ENCODE assay signal across 14 cellular contexts in the genomic region with DNA sequence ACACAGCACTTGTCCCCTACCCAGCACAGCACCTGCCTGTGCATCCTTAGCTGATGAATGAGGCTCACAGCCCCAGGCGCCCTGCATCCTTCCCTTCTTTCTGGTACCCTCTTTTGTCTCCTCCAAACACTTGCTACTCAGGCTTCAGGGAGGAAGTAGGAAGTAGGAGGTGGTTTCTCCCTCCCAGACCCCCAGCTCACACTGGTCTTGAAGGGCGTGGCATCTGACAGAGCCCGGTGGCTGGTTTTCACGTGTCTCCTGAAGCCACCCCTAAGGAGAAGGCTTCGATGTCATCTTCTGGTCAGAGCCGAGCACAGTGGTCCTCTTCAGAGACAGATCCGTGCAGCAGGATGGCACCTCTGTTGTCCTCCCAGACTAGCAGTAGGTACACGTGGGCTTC.
"Had no signal": no experiment of that assay in that cellular context is flagged by ENCODE, and none has a peak within 500 bp of the region (broad histone marks: within the 10 kb centered on the region; RNA-seq: fewer than 3 reads in every experiment).

No MANE protein-coding gene starts in this region.

- H3K27me3 Mint-ChIP-seq: activated CD4-positive, alpha-beta memory T cell treated with anti-CD3 and anti-CD28 coated beads, Interleukin-2, amount 10 ng/mL, durations not matched to agents 7 days and 5 days had no signal

- ATAC-seq: esophagus mucosa, left lobe of liver, pancreas had no signal

- H3K9me3 Mint-ChIP-seq: activated CD4-positive, alpha-beta memory T cell treated with anti-CD3 and anti-CD28 coated beads, Interleukin-2, amount 10 ng/mL, durations not matched to agents 7 days and 5 days; neural progenitor cell; T-helper 1 cell treated with Interleukin-12 subunit alpha and Interleukin-12 subunit beta and Interleukin-4 antibody, amounts not matched to agents 30 μg/mL and 1 μg/mL, for 36 hours had no signal

- H3K27ac ChIP-seq: ascending aorta, neural progenitor cell, pancreas, sigmoid colon, thoracic aorta had no signal

- H3K36me3 ChIP-seq: ascending aorta, neural progenitor cell, pancreas, sigmoid colon, thoracic aorta had no signal

- FAIRE-seq: bronchial epithelial cell, keratinocyte, pancreas had no signal

- H3K27ac Mint-ChIP-seq: activated CD4-positive, alpha-beta memory T cell treated with anti-CD3 and anti-CD28 coated beads, Interleukin-2, amount 10 ng/mL, durations not matched to agents 7 days and 5 days; neural progenitor cell; T-helper 1 cell treated with Interleukin-12 subunit alpha and Interleukin-12 subunit beta and Interleukin-4 antibody, amounts not matched to agents 30 μg/mL and 1 μg/mL, for 36 hours had no signal

- DNase-seq: activated CD4-positive, alpha-beta memory T cell treated with anti-CD3 and anti-CD28 coated beads, Interleukin-2, amount 10 ng/mL, durations not matched to agents 7 days and 5 days; activated CD4-positive, alpha-beta T cell treated with anti-CD3 and anti-CD28 coated beads for 4 hours; activated naive CD4-positive, alpha-beta T cell treated with Interleukin-2 at 50 U/mL for 16 hours; pancreas; sigmoid colon; stimulated activated CD4-positive, alpha-beta T cell treated with anti-CD3 and anti-CD28 coated beads, Interleukin-2, amount 100 ng/mL, for 24 hours had no signal

- H3K4me3 ChIP-seq: ascending aorta, neural progenitor cell, pancreas, sigmoid colon, thoracic aorta had no signal

- H3K4me3 Mint-ChIP-seq: activated CD4-positive, alpha-beta memory T cell treated with anti-CD3 and anti-CD28 coated beads, Interleukin-2, amount 10 ng/mL, durations not matched to agents 7 days and 5 days; neural progenitor cell; T-helper 1 cell treated with Interleukin-12 subunit alpha and Interleukin-12 subunit beta and Interleukin-4 antibody, amounts not matched to agents 30 μg/mL and 1 μg/mL, for 36 hours had no signal

- H3K27me3 ChIP-seq: ascending aorta, neural progenitor cell, pancreas, sigmoid colon had no signal

- H3K4me2 ChIP-seq: neural progenitor cell had no signal

- H3K9me3 ChIP-seq: ascending aorta, pancreas, sigmoid colon, thoracic aorta had no signal

- H2AFZ ChIP-seq: neural progenitor cell had no signal

- H3K36me3 Mint-ChIP-seq: neural progenitor cell had no signal
